In the genomic region with DNA sequence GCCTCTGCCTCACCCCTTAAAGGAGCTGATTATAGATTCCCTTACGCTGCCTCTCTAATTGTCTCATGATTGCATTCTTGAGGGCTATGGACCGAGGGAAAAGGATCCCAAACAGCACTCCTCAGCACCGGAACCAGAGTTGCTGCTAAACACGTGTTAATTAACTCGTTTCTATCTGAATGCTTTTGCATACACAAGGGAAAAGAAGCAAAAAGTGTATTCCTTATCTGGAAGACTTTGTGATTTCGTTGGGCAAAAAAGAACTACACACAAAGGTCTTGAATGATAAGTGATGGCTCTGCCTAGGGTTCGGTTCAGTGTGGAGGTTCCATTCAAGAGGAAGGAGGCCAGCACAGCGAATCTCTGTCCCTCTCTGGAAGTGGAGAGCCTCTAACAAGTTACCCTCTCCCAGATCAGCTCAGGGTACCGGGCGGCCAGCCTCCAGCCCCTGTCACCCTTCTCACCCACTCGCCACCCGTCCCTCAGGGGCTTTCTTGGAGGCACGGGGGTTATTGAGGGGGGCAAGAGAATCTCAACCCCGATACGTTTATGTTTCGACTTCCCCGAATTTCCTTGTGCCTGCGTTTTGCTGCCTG, we compare ENCODE assay signal across 1 cellular context.
TF ChIP-seq lines count a peak whose summit lies in the region.

No MANE protein-coding gene starts in this region.

TF ChIP-seq in K562, 482 proteins besides CTCF, POLR2A, EP300 and RAD21 (continues in another document):
- TF ChIP-seq, protein P1, sequence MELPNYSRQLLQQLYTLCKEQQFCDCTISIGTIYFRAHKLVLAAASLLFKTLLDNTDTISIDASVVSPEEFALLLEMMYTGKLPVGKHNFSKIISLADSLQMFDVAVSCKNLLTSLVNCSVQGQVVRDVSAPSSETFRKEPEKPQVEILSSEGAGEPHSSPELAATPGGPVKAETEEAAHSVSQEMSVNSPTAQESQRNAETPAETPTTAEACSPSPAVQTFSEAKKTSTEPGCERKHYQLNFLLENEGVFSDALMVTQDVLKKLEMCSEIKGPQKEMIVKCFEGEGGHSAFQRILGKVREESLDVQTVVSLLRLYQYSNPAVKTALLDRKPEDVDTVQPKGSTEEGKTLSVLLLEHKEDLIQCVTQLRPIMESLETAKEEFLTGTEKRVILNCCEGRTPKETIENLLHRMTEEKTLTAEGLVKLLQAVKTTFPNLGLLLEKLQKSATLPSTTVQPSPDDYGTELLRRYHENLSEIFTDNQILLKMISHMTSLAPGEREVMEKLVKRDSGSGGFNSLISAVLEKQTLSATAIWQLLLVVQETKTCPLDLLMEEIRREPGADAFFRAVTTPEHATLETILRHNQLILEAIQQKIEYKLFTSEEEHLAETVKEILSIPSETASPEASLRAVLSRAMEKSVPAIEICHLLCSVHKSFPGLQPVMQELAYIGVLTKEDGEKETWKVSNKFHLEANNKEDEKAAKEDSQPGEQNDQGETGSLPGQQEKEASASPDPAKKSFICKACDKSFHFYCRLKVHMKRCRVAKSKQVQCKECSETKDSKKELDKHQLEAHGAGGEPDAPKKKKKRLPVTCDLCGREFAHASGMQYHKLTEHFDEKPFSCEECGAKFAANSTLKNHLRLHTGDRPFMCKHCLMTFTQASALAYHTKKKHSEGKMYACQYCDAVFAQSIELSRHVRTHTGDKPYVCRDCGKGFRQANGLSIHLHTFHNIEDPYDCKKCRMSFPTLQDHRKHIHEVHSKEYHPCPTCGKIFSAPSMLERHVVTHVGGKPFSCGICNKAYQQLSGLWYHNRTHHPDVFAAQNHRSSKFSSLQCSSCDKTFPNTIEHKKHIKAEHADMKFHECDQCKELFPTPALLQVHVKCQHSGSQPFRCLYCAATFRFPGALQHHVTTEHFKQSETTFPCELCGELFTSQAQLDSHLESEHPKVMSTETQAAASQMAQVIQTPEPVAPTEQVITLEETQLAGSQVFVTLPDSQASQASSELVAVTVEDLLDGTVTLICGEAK (IDR thresholded peaks at IDR 0.05) = peak; percentile 61
- TF ChIP-seq, protein P1 (CRISPR knock-in tag; IDR thresholded peaks at IDR 0.05) = no peak
- TF ChIP-seq E2F3 (CRISPR knock-in tag; IDR thresholded peaks at IDR 0.05) (0 out of 2 replicates have a peak, but pooled peaks have one; percentile 13), FOXP1 (CRISPR knock-in tag; IDR thresholded peaks at IDR 0.05) (peak; percentile 24; the same call in 1 of the 2 replicates), KAT7 (CRISPR knock-in tag; IDR thresholded peaks at IDR 0.05; ENCODE audit: borderline replicate concordance) (peak; percentile 42; the same call in 1 of the 2 replicates), KDM5B (IDR thresholded peaks at IDR 0.05; ENCODE audit: insufficient replicate concordance, low read depth, low read length) (peak; percentile 57), NR4A1 (CRISPR knock-in tag; IDR thresholded peaks at IDR 0.05) (peak; percentile 58; the same call in 1 of the 2 replicates), NR4A1 (tag; IDR thresholded peaks at IDR 0.05) (no peak), MYC (IDR thresholded peaks at IDR 0.05; ENCODE audit: low read depth, low read length) (peak; percentile 42; the same call in 1 of the 2 replicates), MYC (CRISPR knock-in tag; IDR thresholded peaks at IDR 0.05; ENCODE audit: borderline replicate concordance, low read depth) (peak; percentile 49; the same call in 1 of the 2 replicates), HMG20B (CRISPR knock-in tag; IDR thresholded peaks at IDR 0.05) (peak; percentile 60; the same call in 1 of the 2 replicates), GTF2E2 (tag; IDR thresholded peaks at IDR 0.05) (0 out of 2 replicates have a peak, but pooled peaks have one; percentile 22), BRF1 (IDR thresholded peaks at IDR 0.05; ENCODE audit: borderline replicate concordance, extremely low read depth, insufficient read length) (no peak), ZNF717 (CRISPR knock-in tag; IDR thresholded peaks at IDR 0.05) (peak; percentile 63; the same call in 1 of the 2 replicates), GABPB1 (CRISPR knock-in tag; IDR thresholded peaks at IDR 0.05) (no peak), ZBTB8A (IDR thresholded peaks at IDR 0.05; ENCODE audit: partially characterized antibody) (no peak), ETV1 (tag; conservative IDR thresholded peaks at IDR 0.05; ENCODE audit: low read depth) (peak; percentile 58), ZNF253 (CRISPR knock-in tag; conservative IDR thresholded peaks at IDR 0.05) (no peak), ERF (CRISPR knock-in tag; IDR thresholded peaks at IDR 0.05) (0 out of 2 replicates have a peak, but pooled peaks have one; percentile 5), MECOM (CRISPR knock-in tag; IDR thresholded peaks at IDR 0.05) (peak; percentile 17; the same call in 1 of the 2 replicates), KDM2B (CRISPR knock-in tag; IDR thresholded peaks at IDR 0.05) (peak; percentile 51; the same call in 1 of the 2 replicates)
- TF ChIP-seq, protein P2, sequence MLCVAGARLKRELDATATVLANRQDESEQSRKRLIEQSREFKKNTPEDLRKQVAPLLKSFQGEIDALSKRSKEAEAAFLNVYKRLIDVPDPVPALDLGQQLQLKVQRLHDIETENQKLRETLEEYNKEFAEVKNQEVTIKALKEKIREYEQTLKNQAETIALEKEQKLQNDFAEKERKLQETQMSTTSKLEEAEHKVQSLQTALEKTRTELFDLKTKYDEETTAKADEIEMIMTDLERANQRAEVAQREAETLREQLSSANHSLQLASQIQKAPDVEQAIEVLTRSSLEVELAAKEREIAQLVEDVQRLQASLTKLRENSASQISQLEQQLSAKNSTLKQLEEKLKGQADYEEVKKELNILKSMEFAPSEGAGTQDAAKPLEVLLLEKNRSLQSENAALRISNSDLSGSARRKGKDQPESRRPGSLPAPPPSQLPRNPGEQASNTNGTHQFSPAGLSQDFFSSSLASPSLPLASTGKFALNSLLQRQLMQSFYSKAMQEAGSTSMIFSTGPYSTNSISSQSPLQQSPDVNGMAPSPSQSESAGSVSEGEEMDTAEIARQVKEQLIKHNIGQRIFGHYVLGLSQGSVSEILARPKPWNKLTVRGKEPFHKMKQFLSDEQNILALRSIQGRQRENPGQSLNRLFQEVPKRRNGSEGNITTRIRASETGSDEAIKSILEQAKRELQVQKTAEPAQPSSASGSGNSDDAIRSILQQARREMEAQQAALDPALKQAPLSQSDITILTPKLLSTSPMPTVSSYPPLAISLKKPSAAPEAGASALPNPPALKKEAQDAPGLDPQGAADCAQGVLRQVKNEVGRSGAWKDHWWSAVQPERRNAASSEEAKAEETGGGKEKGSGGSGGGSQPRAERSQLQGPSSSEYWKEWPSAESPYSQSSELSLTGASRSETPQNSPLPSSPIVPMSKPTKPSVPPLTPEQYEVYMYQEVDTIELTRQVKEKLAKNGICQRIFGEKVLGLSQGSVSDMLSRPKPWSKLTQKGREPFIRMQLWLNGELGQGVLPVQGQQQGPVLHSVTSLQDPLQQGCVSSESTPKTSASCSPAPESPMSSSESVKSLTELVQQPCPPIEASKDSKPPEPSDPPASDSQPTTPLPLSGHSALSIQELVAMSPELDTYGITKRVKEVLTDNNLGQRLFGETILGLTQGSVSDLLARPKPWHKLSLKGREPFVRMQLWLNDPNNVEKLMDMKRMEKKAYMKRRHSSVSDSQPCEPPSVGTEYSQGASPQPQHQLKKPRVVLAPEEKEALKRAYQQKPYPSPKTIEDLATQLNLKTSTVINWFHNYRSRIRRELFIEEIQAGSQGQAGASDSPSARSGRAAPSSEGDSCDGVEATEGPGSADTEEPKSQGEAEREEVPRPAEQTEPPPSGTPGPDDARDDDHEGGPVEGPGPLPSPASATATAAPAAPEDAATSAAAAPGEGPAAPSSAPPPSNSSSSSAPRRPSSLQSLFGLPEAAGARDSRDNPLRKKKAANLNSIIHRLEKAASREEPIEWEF (CRISPR knock-in tag; IDR thresholded peaks at IDR 0.05) = 0 out of 2 replicates have a peak, but pooled peaks have one; percentile 38
- TF ChIP-seq, protein P3, sequence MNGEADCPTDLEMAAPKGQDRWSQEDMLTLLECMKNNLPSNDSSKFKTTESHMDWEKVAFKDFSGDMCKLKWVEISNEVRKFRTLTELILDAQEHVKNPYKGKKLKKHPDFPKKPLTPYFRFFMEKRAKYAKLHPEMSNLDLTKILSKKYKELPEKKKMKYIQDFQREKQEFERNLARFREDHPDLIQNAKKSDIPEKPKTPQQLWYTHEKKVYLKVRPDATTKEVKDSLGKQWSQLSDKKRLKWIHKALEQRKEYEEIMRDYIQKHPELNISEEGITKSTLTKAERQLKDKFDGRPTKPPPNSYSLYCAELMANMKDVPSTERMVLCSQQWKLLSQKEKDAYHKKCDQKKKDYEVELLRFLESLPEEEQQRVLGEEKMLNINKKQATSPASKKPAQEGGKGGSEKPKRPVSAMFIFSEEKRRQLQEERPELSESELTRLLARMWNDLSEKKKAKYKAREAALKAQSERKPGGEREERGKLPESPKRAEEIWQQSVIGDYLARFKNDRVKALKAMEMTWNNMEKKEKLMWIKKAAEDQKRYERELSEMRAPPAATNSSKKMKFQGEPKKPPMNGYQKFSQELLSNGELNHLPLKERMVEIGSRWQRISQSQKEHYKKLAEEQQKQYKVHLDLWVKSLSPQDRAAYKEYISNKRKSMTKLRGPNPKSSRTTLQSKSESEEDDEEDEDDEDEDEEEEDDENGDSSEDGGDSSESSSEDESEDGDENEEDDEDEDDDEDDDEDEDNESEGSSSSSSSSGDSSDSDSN (IDR thresholded peaks at IDR 0.05; ENCODE audit: borderline replicate concordance in 1 of 2, low read depth in 2 of 2, low read length in 2 of 2) = 0 out of 4 replicates have a peak, but pooled peaks of 1 of the 2 experiments have one; percentile 16
- TF ChIP-seq, protein P4, sequence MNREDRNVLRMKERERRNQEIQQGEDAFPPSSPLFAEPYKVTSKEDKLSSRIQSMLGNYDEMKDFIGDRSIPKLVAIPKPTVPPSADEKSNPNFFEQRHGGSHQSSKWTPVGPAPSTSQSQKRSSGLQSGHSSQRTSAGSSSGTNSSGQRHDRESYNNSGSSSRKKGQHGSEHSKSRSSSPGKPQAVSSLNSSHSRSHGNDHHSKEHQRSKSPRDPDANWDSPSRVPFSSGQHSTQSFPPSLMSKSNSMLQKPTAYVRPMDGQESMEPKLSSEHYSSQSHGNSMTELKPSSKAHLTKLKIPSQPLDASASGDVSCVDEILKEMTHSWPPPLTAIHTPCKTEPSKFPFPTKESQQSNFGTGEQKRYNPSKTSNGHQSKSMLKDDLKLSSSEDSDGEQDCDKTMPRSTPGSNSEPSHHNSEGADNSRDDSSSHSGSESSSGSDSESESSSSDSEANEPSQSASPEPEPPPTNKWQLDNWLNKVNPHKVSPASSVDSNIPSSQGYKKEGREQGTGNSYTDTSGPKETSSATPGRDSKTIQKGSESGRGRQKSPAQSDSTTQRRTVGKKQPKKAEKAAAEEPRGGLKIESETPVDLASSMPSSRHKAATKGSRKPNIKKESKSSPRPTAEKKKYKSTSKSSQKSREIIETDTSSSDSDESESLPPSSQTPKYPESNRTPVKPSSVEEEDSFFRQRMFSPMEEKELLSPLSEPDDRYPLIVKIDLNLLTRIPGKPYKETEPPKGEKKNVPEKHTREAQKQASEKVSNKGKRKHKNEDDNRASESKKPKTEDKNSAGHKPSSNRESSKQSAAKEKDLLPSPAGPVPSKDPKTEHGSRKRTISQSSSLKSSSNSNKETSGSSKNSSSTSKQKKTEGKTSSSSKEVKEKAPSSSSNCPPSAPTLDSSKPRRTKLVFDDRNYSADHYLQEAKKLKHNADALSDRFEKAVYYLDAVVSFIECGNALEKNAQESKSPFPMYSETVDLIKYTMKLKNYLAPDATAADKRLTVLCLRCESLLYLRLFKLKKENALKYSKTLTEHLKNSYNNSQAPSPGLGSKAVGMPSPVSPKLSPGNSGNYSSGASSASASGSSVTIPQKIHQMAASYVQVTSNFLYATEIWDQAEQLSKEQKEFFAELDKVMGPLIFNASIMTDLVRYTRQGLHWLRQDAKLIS (CRISPR knock-in tag; IDR thresholded peaks at IDR 0.05) = peak; percentile 63; the same call in 1 of the 2 replicates
- TF ChIP-seq, protein P5, sequence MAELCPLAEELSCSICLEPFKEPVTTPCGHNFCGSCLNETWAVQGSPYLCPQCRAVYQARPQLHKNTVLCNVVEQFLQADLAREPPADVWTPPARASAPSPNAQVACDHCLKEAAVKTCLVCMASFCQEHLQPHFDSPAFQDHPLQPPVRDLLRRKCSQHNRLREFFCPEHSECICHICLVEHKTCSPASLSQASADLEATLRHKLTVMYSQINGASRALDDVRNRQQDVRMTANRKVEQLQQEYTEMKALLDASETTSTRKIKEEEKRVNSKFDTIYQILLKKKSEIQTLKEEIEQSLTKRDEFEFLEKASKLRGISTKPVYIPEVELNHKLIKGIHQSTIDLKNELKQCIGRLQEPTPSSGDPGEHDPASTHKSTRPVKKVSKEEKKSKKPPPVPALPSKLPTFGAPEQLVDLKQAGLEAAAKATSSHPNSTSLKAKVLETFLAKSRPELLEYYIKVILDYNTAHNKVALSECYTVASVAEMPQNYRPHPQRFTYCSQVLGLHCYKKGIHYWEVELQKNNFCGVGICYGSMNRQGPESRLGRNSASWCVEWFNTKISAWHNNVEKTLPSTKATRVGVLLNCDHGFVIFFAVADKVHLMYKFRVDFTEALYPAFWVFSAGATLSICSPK (IDR thresholded peaks at IDR 0.05; ENCODE audit: borderline replicate concordance) = 0 out of 2 replicates have a peak, but pooled peaks have one; percentile 27
